ENCODE assay signal across 29 cellular contexts in the genomic region with DNA sequence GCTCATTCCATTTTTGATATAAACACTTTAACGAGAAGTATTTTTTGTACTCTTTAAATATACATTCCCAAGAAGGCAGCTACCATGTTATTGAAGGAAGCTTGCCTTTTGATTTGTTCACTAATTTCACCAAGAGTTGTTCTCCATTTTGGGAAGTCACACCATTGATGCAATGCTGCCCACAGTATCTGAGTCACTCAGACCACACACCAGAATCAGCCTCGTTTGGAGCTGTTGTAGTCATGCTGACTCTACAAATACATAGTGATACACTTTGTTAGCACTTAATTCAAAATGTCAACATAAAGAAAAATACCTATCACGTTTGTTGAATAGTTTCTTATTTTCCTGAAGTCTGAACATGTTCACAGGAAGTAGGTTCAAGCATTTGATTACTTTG.
DNase-seq lines count a peak whose midpoint lies in the region; ATAC-seq lines count a peak whose summit lies in the region.
"Had no signal": no experiment of that assay in that cellular context is flagged by ENCODE, and none has a peak within 500 bp of the region (broad histone marks: within the 10 kb centered on the region; RNA-seq: fewer than 3 reads in every experiment).

No MANE protein-coding gene starts in this region.

- ATAC-seq in GM18511 (IDR thresholded peaks at IDR 0.05; ENCODE audit: unreplicated experiment): no peak
- no peak for ATAC-seq in HG03135 (IDR thresholded peaks at IDR 0.05; ENCODE audit: unreplicated experiment)
- ATAC-seq: activated CD4-positive, alpha-beta T cell treated with anti-CD3 and anti-CD28 coated beads for 36 hours; activated T-cell treated with anti-CD3 and anti-CD28 coated beads, Interleukin-2, amount 50 U/mL, for 4 hours; heart right ventricle; left colon; Panc1; T-helper 17 cell had no signal

- no peaks in the 10 kb centered on the region for H3K4me1 Mint-ChIP-seq in CD4-positive, alpha-beta memory T cell
- no peaks in the 10 kb centered on the region for H3K4me1 Mint-ChIP-seq in activated CD4-positive, alpha-beta memory T cell treated with anti-CD3 and anti-CD28 coated beads for 36 hours (ENCODE audit: low read depth)
- H3K4me1 Mint-ChIP-seq: activated CD4-positive, alpha-beta T cell treated with anti-CD3 and anti-CD28 coated beads for 36 hours; endodermal cell; T-helper 17 cell had no signal

- no peak overlapping the region for H3K27ac Mint-ChIP-seq in CD4-positive, alpha-beta memory T cell
- H3K27ac Mint-ChIP-seq in activated CD4-positive, alpha-beta memory T cell treated with anti-CD3 and anti-CD28 coated beads for 36 hours: no peak overlapping the region
- H3K27ac Mint-ChIP-seq: activated CD4-positive, alpha-beta T cell treated with anti-CD3 and anti-CD28 coated beads for 36 hours; endodermal cell; T-helper 17 cell had no signal

- no peaks in the 10 kb centered on the region for H3K36me3 ChIP-seq in CD4-positive, alpha-beta memory T cell (ENCODE audit: insufficient read depth, low read length)
- H3K36me3 ChIP-seq: BLaER1, cardiac muscle cell, heart right ventricle, neutrophil, vagina had no signal

- POLR2A ChIA-PET in CD4-positive, alpha-beta memory T cell (lab: Charles Lee; ENCODE audit: partially characterized antibody): no interaction called here
- POLR2A ChIA-PET in activated CD4-positive, alpha-beta memory T cell treated with anti-CD3 and anti-CD28 coated beads for 36 hours (lab: Charles Lee): no interaction called here

- H3K4me3 Mint-ChIP-seq in CD4-positive, alpha-beta memory T cell: no peak overlapping the region
- no peak overlapping the region for H3K4me3 Mint-ChIP-seq in activated CD4-positive, alpha-beta memory T cell treated with anti-CD3 and anti-CD28 coated beads for 36 hours
- H3K4me3 Mint-ChIP-seq: activated CD4-positive, alpha-beta T cell treated with anti-CD3 and anti-CD28 coated beads for 36 hours; activated T-cell treated with anti-CD3 and anti-CD28 coated beads, Interleukin-2, amount 50 U/mL, for 4 hours; endodermal cell; T-helper 17 cell had no signal

- H3K36me3 Mint-ChIP-seq in CD4-positive, alpha-beta memory T cell: no peaks in the 10 kb centered on the region
- H3K36me3 Mint-ChIP-seq in activated CD4-positive, alpha-beta memory T cell treated with anti-CD3 and anti-CD28 coated beads for 36 hours: no peaks in the 10 kb centered on the region

- intact Hi-C loops in CD4-positive, alpha-beta memory T cell (cut with micrococcal nuclease): no loop called here
- intact Hi-C loops in activated CD4-positive, alpha-beta memory T cell treated with anti-CD3 and anti-CD28 coated beads for 36 hours (cut with micrococcal nuclease): no loop called here

- CTCF ChIA-PET in CD4-positive, alpha-beta memory T cell (lab: Charles Lee; ENCODE audit: partially characterized antibody): no interaction called here
- CTCF ChIA-PET in activated CD4-positive, alpha-beta memory T cell treated with anti-CD3 and anti-CD28 coated beads for 36 hours (lab: Charles Lee): no interaction called here

- DNase-seq in Ammon's horn (ENCODE audit: low spot score) (peak; percentile 28), HT1080 (ENCODE audit: low read depth) (peak; percentile 66), RKO (ENCODE audit: low spot score) (peak; percentile 23), iris pigment epithelial cell (ENCODE audit: low read depth) (peak; percentile 29)
- DNase-seq in CD4-positive, alpha-beta memory T cell: no peak
- DNase-seq in activated CD4-positive, alpha-beta memory T cell treated with anti-CD3 and anti-CD28 coated beads for 36 hours: no peak
- DNase-seq: activated CD4-positive, alpha-beta T cell treated with anti-CD3 and anti-CD28 coated beads for 36 hours; activated naive CD4-positive, alpha-beta T cell; activated T-cell treated with anti-CD3 and anti-CD28 coated beads, Interleukin-2, amount 50 U/mL, for 4 hours; Calu3; cortex of kidney; endodermal cell; heart right ventricle; IMR-90; left colon; mesenchymal stem cell; NCI-H1417 treated with DMSO at 0.1 percent for 48 hours; NCI-H2081 treated with DMSO at 0.1 percent for 48 hours; NCI-H774; stimulated activated CD4-positive, alpha-beta T cell treated with anti-CD3 and anti-CD28 coated beads, Interleukin-2, amount 100 ng/mL, for 24 hours; T-helper 17 cell had no signal

- no peaks in the 10 kb centered on the region for H3K4me1 ChIP-seq in CD4-positive, alpha-beta memory T cell (ENCODE audit: insufficient read depth, low read length)
- H3K4me1 ChIP-seq: BLaER1, heart right ventricle, vagina had no signal

- peaks cover 0 to 7% (median 4%) of the 10 kb centered on the region in 8 donors for H3K9me3 Mint-ChIP-seq in CD4-positive, alpha-beta memory T cell
- peaks cover 4% of the 10 kb centered on the region for H3K9me3 Mint-ChIP-seq in activated CD4-positive, alpha-beta memory T cell treated with anti-CD3 and anti-CD28 coated beads for 36 hours
- H3K9me3 Mint-ChIP-seq: endodermal cell had no signal

- H3K9me3 ChIP-seq in CD4-positive, alpha-beta memory T cell (ENCODE audit: control insufficient read depth in 1 of 2, low read length in 2 of 2): no peaks in the 10 kb centered on the region
- H3K9me3 ChIP-seq: BLaER1, neutrophil, vagina had no signal

- H3K27me3 ChIP-seq in CD4-positive, alpha-beta memory T cell (ENCODE audit: insufficient read depth, low read length): no peaks in the 10 kb centered on the region
- H3K27me3 ChIP-seq: BLaER1, cardiac muscle cell, neutrophil, vagina had no signal

- peaks cover 0 to 2% of the 10 kb centered on the region in 2 donors for H3K27me3 Mint-ChIP-seq in CD4-positive, alpha-beta memory T cell
- no peaks in the 10 kb centered on the region for H3K27me3 Mint-ChIP-seq in activated CD4-positive, alpha-beta memory T cell treated with anti-CD3 and anti-CD28 coated beads for 36 hours
- H3K27me3 Mint-ChIP-seq: T-helper 17 cell had no signal

- no peak overlapping the region for H3K27ac ChIP-seq in CD4-positive, alpha-beta memory T cell (ENCODE audit: low read depth, low read length)
- H3K27ac ChIP-seq: BLaER1, cardiac muscle cell, heart right ventricle, neutrophil, vagina had no signal

- H3K4me3 ChIP-seq in CD4-positive, alpha-beta memory T cell (ENCODE audit: low read length in 2 of 2): no peak overlapping the region
- H3K4me3 ChIP-seq: BLaER1, cardiac muscle cell, heart right ventricle, smooth muscle cell, vagina had no signal

Comparison
In these comparisons a context has a peak if more than half of its experiments do, and no peak if none do; other contexts are left out.
1. DNase-seq: peak in Ammon's horn (single experiment), HT1080 (single experiment), RKO (single experiment) and iris pigment epithelial cell (single experiment); none in CD4-positive, alpha-beta memory T cell (0 of 5) and activated CD4-positive, alpha-beta memory T cell treated with anti-CD3 and anti-CD28 coated beads for 36 hours (single experiment).